8 cellular contexts compared by ENCODE assay signal in genomic region chr7:64307254-64308018, GRCh38. TPM values are rescaled to one million over a fixed set of nuclear protein-coding genes. Genes with fewer than 3 reads are reported as not detected.
DNase-seq lines count a peak whose midpoint lies in the region; ATAC-seq and TF ChIP-seq lines count a peak whose summit lies in the region.

No MANE protein-coding gene starts in this region.

- H3K27ac Mint-ChIP-seq in endothelial cell (ENCODE audit: unreplicated experiment): peak overlapping the region; percentile 61

- H3K4me3 ChIP-seq in AG10803 (ENCODE audit: low read length): peak overlapping the region; percentile 73

- ATAC-seq in GM18873 (IDR thresholded peaks at IDR 0.05; ENCODE audit: low FRiP score, unreplicated experiment): peak; percentile 99
- ATAC-seq in HG03175 (IDR thresholded peaks at IDR 0.05; ENCODE audit: unreplicated experiment): peak; percentile 97

- peaks cover 14% of the 10 kb centered on the region for H3K9me3 Mint-ChIP-seq in endothelial cell (ENCODE audit: unreplicated experiment)

- H3K4me3 Mint-ChIP-seq in endothelial cell (ENCODE audit: unreplicated experiment): peak overlapping the region; percentile 90

- no peaks in the 10 kb centered on the region for H3K4me1 Mint-ChIP-seq in endothelial cell (ENCODE audit: unreplicated experiment)

- peak; percentile 86 for DNase-seq in AG10803 (ENCODE audit: low read depth)
- peak; percentile 98 for DNase-seq in NCI-H69 (lab: John Stamatoyannopoulos, UW)
- peak; percentile 82 for DNase-seq in activated CD8-positive, alpha-beta memory T cell treated with anti-CD3 and anti-CD28 coated beads, Interleukin-2, amount 50 U/mL, for 1 hour (ENCODE audit: extremely low read depth)
- peak; percentile 55 for DNase-seq in endothelial cell (ENCODE audit: low spot score)
- peak; percentile 92 for DNase-seq in myocyte (ENCODE audit: low read depth)
- DNase-seq in stimulated activated naive CD4-positive, alpha-beta T cell treated with Interleukin-2 at 50 U/mL for 16 hours (lab: John Stamatoyannopoulos, UW): peak; percentile 96

- H3K27me3 Mint-ChIP-seq in endothelial cell (ENCODE audit: unreplicated experiment): peaks cover 10% of the 10 kb centered on the region

- H3K36me3 Mint-ChIP-seq in endothelial cell (ENCODE audit: low read depth, unreplicated experiment): peaks cover 6% of the 10 kb centered on the region

- TF ChIP-seq CTCF in AG10803 (conservative IDR thresholded peaks at IDR 0.05; ENCODE audit: low read length) (0 out of 2 replicates have a peak, but pooled peaks have one; percentile 8), endothelial cell (IDR thresholded peaks at IDR 0.05; ENCODE audit: unreplicated experiment) (no peak)

RNA-seq across cellular contexts. Expression of gene ZNF736, which starts 6.3 kb away (rescaled TPM):
- total RNA-seq in endothelial cell (ENCODE audit: unreplicated experiment) (15.8 TPM), myocyte (7.6 and 10.2 TPM in 2 replicates)
- 5.3 TPM for polyA plus RNA-seq in myocyte (2012)

Comparison
In these comparisons a context has a peak if more than half of its experiments do, and no peak if none do; other contexts are left out.
1. Peak in every context shown above with its lines: DNase-seq, ATAC-seq and H3K4me3 ChIP-seq.